23 cellular contexts compared by ENCODE assay signal in the genomic region with DNA sequence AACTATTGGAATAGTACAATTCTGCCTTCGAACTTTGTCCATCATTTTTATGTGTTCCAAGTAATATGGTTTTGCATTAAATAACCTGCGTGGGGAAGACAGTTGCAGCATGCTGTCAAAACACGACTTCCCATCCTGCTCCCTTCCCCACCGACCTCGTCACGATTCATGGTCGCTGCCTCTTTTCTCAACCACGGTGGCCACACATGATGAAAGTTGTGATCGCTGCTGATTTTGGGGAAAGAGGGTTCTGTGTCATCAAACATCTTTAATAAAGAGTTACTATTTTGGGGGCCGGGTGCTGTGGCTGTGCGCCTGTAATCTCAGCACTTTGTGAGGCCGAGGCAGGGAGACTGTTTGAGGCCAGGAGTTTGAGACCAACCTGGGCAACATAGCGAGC. TPM values are rescaled to one million over a fixed set of nuclear protein-coding genes. Genes with fewer than 3 reads are reported as not detected.
"Had no signal": no experiment of that assay in that cellular context is flagged by ENCODE, and none has a peak within 500 bp of the region (broad histone marks: within the 10 kb centered on the region; RNA-seq: fewer than 3 reads in every experiment).

No MANE protein-coding gene starts in this region.

- H3K4me3 ChIP-seq: adrenal gland, ascending aorta, heart right ventricle, pancreas, SJSA1, testis had no signal

- H3K27me3 Mint-ChIP-seq: activated naive CD8-positive, alpha-beta T cell; dendritic cell treated with granulocyte-macrophage colony-stimulating factor and Interleukin-4, amounts not matched to agents 40 ng/mL and 50 ng/mL, for 4 days; memory B cell; natural killer cell treated with Interleukin-12 subunit alpha and Interleukin-12 subunit beta and Interleukin-15 and Interleukin-18, amount 100 ng/mL, for 72 hours; stimulated activated memory B cell treated with anti-CD40 and anti-IgM and Interleukin-4, amounts not matched to agents 10 μg/mL and 1 μg/mL and 100 μg/mL, for 72 hours had no signal

- DNase-seq: activated CD4-positive, alpha-beta T cell treated with anti-CD3 and anti-CD28 coated beads for 1 hour; activated gamma-delta T cell treated with Interleukin-2 at 50 U/mL for 16 hours; brain microvascular endothelial cell; caudate nucleus; effector CD4-positive, alpha-beta T cell; heart right ventricle; left colon; pancreas; T-helper 1 cell; testis; trophoblast cell had no signal

- H3K36me3 ChIP-seq: adrenal gland, brain microvascular endothelial cell, pancreas, SJSA1 had no signal

- H3K4me1 Mint-ChIP-seq: memory B cell; stimulated activated memory B cell treated with anti-CD40 and anti-IgM and Interleukin-4, amounts not matched to agents 10 μg/mL and 1 μg/mL and 100 μg/mL, for 72 hours had no signal

- H3K27ac ChIP-seq: adrenal gland, ascending aorta, brain microvascular endothelial cell, heart right ventricle, neutrophil, pancreas, SJSA1, testis had no signal

- H3K27ac Mint-ChIP-seq: activated naive CD8-positive, alpha-beta T cell; dendritic cell treated with granulocyte-macrophage colony-stimulating factor and Interleukin-4, amounts not matched to agents 40 ng/mL and 50 ng/mL, for 4 days; memory B cell; natural killer cell treated with Interleukin-12 subunit alpha and Interleukin-12 subunit beta and Interleukin-15 and Interleukin-18, amount 100 ng/mL, for 72 hours; stimulated activated memory B cell treated with anti-CD40 and anti-IgM and Interleukin-4, amounts not matched to agents 10 μg/mL and 1 μg/mL and 100 μg/mL, for 72 hours had no signal

- H3K27me3 ChIP-seq: adrenal gland, ascending aorta, brain microvascular endothelial cell, heart right ventricle, neutrophil, pancreas, testis had no signal

- H3K4me3 Mint-ChIP-seq: activated naive CD8-positive, alpha-beta T cell; dendritic cell treated with granulocyte-macrophage colony-stimulating factor and Interleukin-4, amounts not matched to agents 40 ng/mL and 50 ng/mL, for 4 days; memory B cell; natural killer cell treated with Interleukin-12 subunit alpha and Interleukin-12 subunit beta and Interleukin-15 and Interleukin-18, amount 100 ng/mL, for 72 hours; stimulated activated memory B cell treated with anti-CD40 and anti-IgM and Interleukin-4, amounts not matched to agents 10 μg/mL and 1 μg/mL and 100 μg/mL, for 72 hours had no signal

- H3K9me3 ChIP-seq: adrenal gland, ascending aorta, heart right ventricle, neutrophil, pancreas, SJSA1, testis had no signal

- H3K9me3 Mint-ChIP-seq: dendritic cell treated with granulocyte-macrophage colony-stimulating factor and Interleukin-4, amounts not matched to agents 40 ng/mL and 50 ng/mL, for 4 days; memory B cell; natural killer cell treated with Interleukin-12 subunit alpha and Interleukin-12 subunit beta and Interleukin-15 and Interleukin-18, amount 100 ng/mL, for 72 hours; stimulated activated memory B cell treated with anti-CD40 and anti-IgM and Interleukin-4, amounts not matched to agents 10 μg/mL and 1 μg/mL and 100 μg/mL, for 72 hours had no signal

- H3K4me1 ChIP-seq: adrenal gland, ascending aorta, heart right ventricle, pancreas, SJSA1, testis had no signal

- H3K36me3 Mint-ChIP-seq: activated naive CD8-positive, alpha-beta T cell; natural killer cell treated with Interleukin-12 subunit alpha and Interleukin-12 subunit beta and Interleukin-15 and Interleukin-18, amount 100 ng/mL, for 72 hours had no signal

RNA-seq across cellular contexts. Expression of a gene that starts 4.0 kb away (rescaled TPM):
- total RNA-seq: ascending aorta, epithelial cell of proximal tubule, fibroblast of villous mesenchyme, pulmonary artery endothelial cell, SJSA1 had no signal
